Comparison of ENCODE assay signal across 26 cellular contexts in genomic region chr6:164079275-164079600, GRCh38.
"Had no signal": no experiment of that assay in that cellular context is flagged by ENCODE, and none has a peak within 500 bp of the region (broad histone marks: within the 10 kb centered on the region; RNA-seq: fewer than 3 reads in every experiment).

No MANE protein-coding gene starts in this region.

- H3K9me3 ChIP-seq: colonic mucosa, gastrocnemius medialis, left lung, neutrophil, pancreas, right lobe of liver, suprapubic skin, transverse colon, vagina had no signal

- H3K9me3 Mint-ChIP-seq: endodermal cell had no signal

- DNase-seq: colonic mucosa; effector CD8-positive, alpha-beta T cell; endodermal cell; foreskin fibroblast; gastrocnemius medialis; left lung; mesendoderm; midbrain; naive thymus-derived CD4-positive, alpha-beta T cell; pancreas; right lobe of liver; stimulated activated CD4-positive, alpha-beta T cell treated with anti-CD3 and anti-CD28 coated beads, Interleukin-12 subunit alpha, Interleukin-12 subunit beta, amount 100 ng/mL, for 4 hours; stimulated activated CD4-positive, alpha-beta T cell treated with anti-CD3 and anti-CD28 coated beads, Interleukin-1b, Interleukin-23, amount 100 ng/mL, for 48 hours; stimulated activated CD4-positive, alpha-beta T cell treated with anti-CD3 and anti-CD28 coated beads, Interleukin-4, amount 100 ng/mL, for 1 hour; stimulated activated CD8-positive, alpha-beta memory T cell treated with anti-CD3 and anti-CD28 coated beads, Interleukin-4, amount 100 ng/mL, for 48 hours; stimulated activated naive CD4-positive, alpha-beta T cell treated with Interleukin-2 at 50 U/mL for 16 hours; transverse colon had no signal

- H3K27me3 Mint-ChIP-seq: dendritic cell treated with granulocyte-macrophage colony-stimulating factor and Interleukin-4, amounts not matched to agents 40 ng/mL and 50 ng/mL, for 4 days had no signal

- H3K27me3 ChIP-seq: colonic mucosa, gastrocnemius medialis, left lung, neutrophil, pancreas, right lobe of liver, suprapubic skin, transverse colon, vagina had no signal

- H3K4me3 Mint-ChIP-seq: dendritic cell treated with granulocyte-macrophage colony-stimulating factor and Interleukin-4, amounts not matched to agents 40 ng/mL and 50 ng/mL, for 4 days; endodermal cell; naive thymus-derived CD4-positive, alpha-beta T cell; nephron had no signal

- H3K27ac Mint-ChIP-seq: dendritic cell treated with granulocyte-macrophage colony-stimulating factor and Interleukin-4, amounts not matched to agents 40 ng/mL and 50 ng/mL, for 4 days; endodermal cell; naive thymus-derived CD4-positive, alpha-beta T cell; nephron had no signal

- FAIRE-seq: keratinocyte, pancreas had no signal

- ATAC-seq: esophagus mucosa; gastrocnemius medialis; left lung; naive thymus-derived CD4-positive, alpha-beta T cell; pancreas had no signal

- H3K36me3 ChIP-seq: colonic mucosa, gastrocnemius medialis, left lung, neutrophil, pancreas, right lobe of liver, suprapubic skin, transverse colon, vagina had no signal

- H3K4me3 ChIP-seq: colonic mucosa, gastrocnemius medialis, left lung, pancreas, right lobe of liver, smooth muscle cell, suprapubic skin, transverse colon, vagina had no signal

- H3K27ac ChIP-seq: colonic mucosa, epithelial cell of prostate, gastrocnemius medialis, left lung, neutrophil, pancreas, right lobe of liver, suprapubic skin, transverse colon, vagina had no signal

- H3K4me1 ChIP-seq: colonic mucosa, gastrocnemius medialis, left lung, pancreas, right lobe of liver, suprapubic skin, transverse colon had no signal
